ENCODE assay signal across 19 cellular contexts in the genomic region with DNA sequence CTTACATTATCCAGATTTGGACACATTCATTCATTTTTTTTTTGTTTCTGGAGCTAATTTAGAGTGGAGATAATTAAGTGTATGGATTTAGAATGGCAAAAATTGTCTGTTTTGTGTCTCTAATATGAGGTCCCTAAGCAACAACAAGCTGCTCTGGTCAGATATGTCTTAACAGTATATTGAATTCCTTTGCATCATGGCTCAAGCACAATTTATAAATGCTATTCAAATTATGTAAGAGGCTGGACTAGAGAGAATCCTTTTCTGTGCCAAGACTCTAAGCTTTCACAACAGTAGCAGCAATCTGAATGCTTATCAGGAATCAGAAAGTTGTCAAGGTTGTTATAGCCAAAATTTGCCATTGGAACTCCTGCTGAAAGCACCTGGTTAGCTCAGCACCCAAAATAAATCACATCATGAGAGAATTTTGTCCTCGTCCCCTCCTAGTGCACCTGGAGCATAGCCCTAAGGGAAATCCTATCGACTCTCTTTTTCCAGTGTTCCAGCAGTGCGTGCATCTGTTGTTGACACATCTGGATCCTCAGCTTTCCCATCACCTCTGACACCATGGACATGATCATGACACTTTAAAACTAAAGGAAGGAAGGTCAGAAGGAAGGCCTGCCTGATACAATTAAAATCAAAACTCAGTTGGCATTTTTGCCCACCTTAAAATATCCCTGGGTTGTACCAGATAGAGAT.
DNase-seq lines count a peak whose midpoint lies in the region; ATAC-seq and TF ChIP-seq lines count a peak whose summit lies in the region.
"Had no signal": no experiment of that assay in that cellular context is flagged by ENCODE, and none has a peak within 500 bp of the region (broad histone marks: within the 10 kb centered on the region; RNA-seq: fewer than 3 reads in every experiment).

No MANE protein-coding gene starts in this region.

- no peak for TF ChIP-seq RAD21 in IMR-90 (IDR thresholded peaks at IDR 0.05; ENCODE audit: low read length)

- no peak overlapping the region for H2BK5ac ChIP-seq in IMR-90 (ENCODE audit: low read depth, low read length, poor library complexity, severe bottlenecking)

- no peak overlapping the region for H2AK5ac ChIP-seq in IMR-90 (ENCODE audit: low read depth, low read length)

- no peak overlapping the region for H3K18ac ChIP-seq in IMR-90 (ENCODE audit: low read depth, low read length)

- no peak overlapping the region for H2BK15ac ChIP-seq in IMR-90 (ENCODE audit: low read depth, low read length)

- H3K4me3 ChIP-seq in AG10803 (ENCODE audit: low read length) (no peak overlapping the region), IMR-90 (ENCODE audit: insufficient read depth, low read depth, low read length) (no peak overlapping the region), fibroblast of mammary gland (ENCODE audit: control insufficient read depth, low read depth, low read length) (no peak overlapping the region), osteoblast (ENCODE audit: insufficient read depth, low read length) (no peak overlapping the region)

- no peak overlapping the region for H4K8ac ChIP-seq in IMR-90 (ENCODE audit: low read depth in 2 of 2, low read length in 2 of 2)

- H3K4me1 ChIP-seq in IMR-90 (ENCODE audit: control insufficient read depth, insufficient read depth, low read length) (peaks cover 3% of the 10 kb centered on the region), osteoblast (ENCODE audit: insufficient read depth, low read length) (peaks cover 11% of the 10 kb centered on the region)
- H3K4me1 ChIP-seq: parathyroid adenoma had no signal

- H4K5ac ChIP-seq in IMR-90 (ENCODE audit: low read depth, low read length), result no peak overlapping the region

- no TSS peak for BruUV-seq in IMR-90 (replicated peaks; lab: Mats Ljungman, UMichigan)

- no peak overlapping the region for H2AFZ ChIP-seq in IMR-90 (replicated peaks; ENCODE audit: low read length, poor library complexity)
- H2AFZ ChIP-seq in osteoblast (ENCODE audit: low read length), result peak overlapping the region; percentile 6
- H2AFZ ChIP-seq: parathyroid adenoma had no signal

- H3K56ac ChIP-seq in IMR-90 (ENCODE audit: extremely low read depth, insufficient read depth, low read length), result no peak overlapping the region

- H3K79me1 ChIP-seq in IMR-90 (ENCODE audit: low read depth in 1 of 2, low read length in 2 of 2), result no peaks in the 10 kb centered on the region

- intact Hi-C loops in IMR-90 (cut with micrococcal nuclease), result loop anchor here (5.0 kb wide), 1 partner anchor 114 kb away; no protein-coding TSS in a partner anchor

- no peak overlapping the region for H3K27ac ChIP-seq in IMR-90 (ENCODE audit: insufficient read depth, low read length)
- no peak overlapping the region for H3K27ac ChIP-seq in osteoblast (ENCODE audit: low read depth, low read length)
- H3K27ac ChIP-seq: parathyroid adenoma had no signal

- TF ChIP-seq CTCF in AG10803 (conservative IDR thresholded peaks at IDR 0.05; ENCODE audit: low read length), result no peak; the same call in 1 of the 2 replicates
- TF ChIP-seq CTCF in IMR-90 (conservative IDR thresholded peaks at IDR 0.05; ENCODE audit: low read depth, low read length), result no peak
- no peak for TF ChIP-seq CTCF in fibroblast of mammary gland (conservative IDR thresholded peaks at IDR 0.05; ENCODE audit: control insufficient read depth, insufficient read depth, low read depth, low read length)
- TF ChIP-seq CTCF in osteoblast (IDR thresholded peaks at IDR 0.05; ENCODE audit: extremely low read depth, low read depth, low read length), result no peak

- DNase-seq in AG10803 (ENCODE audit: low read depth), result peak; percentile 92
- peak; percentile 54 for DNase-seq in IMR-90
- peak; percentile 30 for DNase-seq in fibroblast of mammary gland (ENCODE audit: low read depth)
- no peak for DNase-seq in osteoblast (ENCODE audit: insufficient read length, low spot score, missing footprints)
- DNase-seq in SW480 (ENCODE audit: low spot score), result no peak
- DNase-seq in SW 1271 (lab: John Stamatoyannopoulos, UW), result no peak
- no peak for DNase-seq in NCI-H1105 (lab: John Stamatoyannopoulos, UW)
- DNase-seq: activated CD4-positive, alpha-beta T cell treated with anti-CD3 and anti-CD28 coated beads, Interleukin-2, amount 10 ng/mL, durations not matched to agents 24 days and 14 days; activated naive CD8-positive, alpha-beta T cell treated with anti-CD3 and anti-CD28 coated beads for 36 hours; CD4-positive, alpha-beta memory T cell; DMS153; GF-D8; kidney glomerular epithelial cell; NCI-H524; RPMI8226 had no signal

- no peak overlapping the region for H2BK120ac ChIP-seq in IMR-90 (ENCODE audit: low read depth, low read length)

- no peaks in the 10 kb centered on the region for H4K20me1 ChIP-seq in IMR-90 (ENCODE audit: insufficient read depth, low read length)
- no peaks in the 10 kb centered on the region for H4K20me1 ChIP-seq in osteoblast (ENCODE audit: insufficient read depth, low read length)

- H3K36me3 ChIP-seq in IMR-90 (ENCODE audit: control insufficient read depth, insufficient read depth, low read length) (no peaks in the 10 kb centered on the region), osteoblast (ENCODE audit: insufficient read depth, low read length) (no peaks in the 10 kb centered on the region)

- H3K23ac ChIP-seq in IMR-90 (ENCODE audit: low read depth, low read length), result no peak overlapping the region

- H3K9ac ChIP-seq in IMR-90 (ENCODE audit: low read depth, low read length), result no peak overlapping the region
- H3K9ac ChIP-seq: parathyroid adenoma had no signal

- in situ Hi-C loops in IMR-90 (cut with MboI; ENCODE audit: low sequenced_read_pairs), result no loop called here

- no peak overlapping the region for H2AK9ac ChIP-seq in IMR-90 (replicated peaks; ENCODE audit: low read depth, low read length, poor library complexity)

- WGBS in IMR-90 (ENCODE audit: extremely low coverage in 2 of 2, insufficient read length in 1 of 2), 2 experiments, result 100% methylated on average over 1 of the region's 3 CpGs; no CpG with 5 or more reads in 1 of the 2 experiments

- no peak overlapping the region for H4K91ac ChIP-seq in IMR-90 (ENCODE audit: insufficient read depth, low read depth, low read length)

- H2BK20ac ChIP-seq in IMR-90 (ENCODE audit: low read depth, low read length), result no peak overlapping the region

- H3K9me3 ChIP-seq in IMR-90 (ENCODE audit: control insufficient read depth, insufficient read depth, low read length), result no peaks in the 10 kb centered on the region
- no peaks in the 10 kb centered on the region for H3K9me3 ChIP-seq in osteoblast (ENCODE audit: low read depth, low read length)

- TF ChIP-seq POLR2A in IMR-90 (IDR thresholded peaks at IDR 0.05; ENCODE audit: low read depth, low read length), result no peak

- no peak overlapping the region for H3K14ac ChIP-seq in IMR-90 (replicated peaks; ENCODE audit: low read depth, low read length)

- H3K27me3 ChIP-seq in IMR-90 (ENCODE audit: control insufficient read depth, insufficient read depth, low read length), result no peaks in the 10 kb centered on the region
- H3K27me3 ChIP-seq in osteoblast (ENCODE audit: insufficient read depth, low read length), result no peaks in the 10 kb centered on the region

- dilution Hi-C loops in IMR-90 (cut with HindIII; ENCODE audit: low sequenced_read_pairs, unreplicated experiment), result no loop called here

- ATAC-seq in IMR-90 (ENCODE audit: low read depth) (peak; percentile 46; the same call in 1 of the 2 replicates), GM18909 (IDR thresholded peaks at IDR 0.05; ENCODE audit: poor library complexity, unreplicated experiment) (no peak)
- ATAC-seq: natural killer cell treated with Interleukin-12 subunit alpha and Interleukin-12 subunit beta and Interleukin-15 and Interleukin-18, amount 100 ng/mL, for 72 hours; stimulated activated effector memory CD8-positive, alpha-beta T cell treated with anti-CD3 and anti-CD28 coated beads, Interleukin-12 subunit alpha, Interleukin-12 subunit beta, amount 100 ng/mL, for 72 hours had no signal

- H3K4ac ChIP-seq in IMR-90 (ENCODE audit: low read depth, low read length), result no peak overlapping the region

- H3K4me2 ChIP-seq in IMR-90 (ENCODE audit: low read depth, low read length) (no peak overlapping the region), osteoblast (ENCODE audit: insufficient read depth, low read length) (no peak overlapping the region)

- H3K79me2 ChIP-seq in osteoblast (ENCODE audit: insufficient read depth, low read length), result no peaks in the 10 kb centered on the region
- H3K79me2 ChIP-seq: parathyroid adenoma had no signal

- POLR2A ChIA-PET in IMR-90 (lab: Charles Lee; ENCODE audit: unreplicated experiment), result no interaction called here

- no peaks in the 10 kb centered on the region for H3K9me1 ChIP-seq in IMR-90 (ENCODE audit: insufficient read depth, low read length)

- CTCF ChIA-PET in IMR-90 (lab: Yijun Ruan, JAX), result no interaction called here

TF ChIP-seq in IMR-90, 13 proteins besides CTCF, POLR2A, EP300 and RAD21:
- peak; percentile 27; the same call in 1 of the 2 replicates for TF ChIP-seq CEBPB (IDR thresholded peaks at IDR 0.05; ENCODE audit: low read depth, low read length)
- no peak for TF ChIP-seq FOS (IDR thresholded peaks at IDR 0.05; ENCODE audit: low read depth, low read length)
TF ChIP-seq in IMR-90: peak in this region for 1.

Comparison
In these comparisons a context has a peak if more than half of its experiments do, and no peak if none do; other contexts are left out.
1. DNase-seq: peak in AG10803 (single experiment), IMR-90 (single experiment) and fibroblast of mammary gland (single experiment); none in osteoblast (single experiment), SW480 (single experiment), SW 1271 (0 of 2) and NCI-H1105 (single experiment).